Comparison of ENCODE assay signal across 21 cellular contexts in genomic region chr13:32499538-32500210, GRCh38.
"Had no signal": no experiment of that assay in that cellular context is flagged by ENCODE, and none has a peak within 500 bp of the region (broad histone marks: within the 10 kb centered on the region; RNA-seq: fewer than 3 reads in every experiment).

No MANE protein-coding gene starts in this region.

- H3K27ac Mint-ChIP-seq: endodermal cell; nephron progenitor cell; stimulated activated naive B cell treated with anti-CD40 and anti-IgM and Interleukin-4, amounts not matched to agents 10 μg/mL and 1 μg/mL and 100 μg/mL, for 72 hours had no signal

- H3K27me3 Mint-ChIP-seq: naive thymus-derived CD4-positive, alpha-beta T cell; stimulated activated naive B cell treated with anti-CD40 and anti-IgM and Interleukin-4, amounts not matched to agents 10 μg/mL and 1 μg/mL and 100 μg/mL, for 72 hours had no signal

- H3K4me1 Mint-ChIP-seq: nephron progenitor cell had no signal

- H3K4me3 Mint-ChIP-seq: endodermal cell; immature natural killer cell; naive thymus-derived CD4-positive, alpha-beta T cell; nephron progenitor cell; stimulated activated naive B cell treated with anti-CD40 and anti-IgM and Interleukin-4, amounts not matched to agents 10 μg/mL and 1 μg/mL and 100 μg/mL, for 72 hours had no signal

- H3K4me3 ChIP-seq: coronary artery, left ventricle myocardium inferior, lower lobe of right lung, sigmoid colon, skin epidermis, stomach, thoracic aorta, transverse colon had no signal

- H3K9me3 Mint-ChIP-seq: endodermal cell; immature natural killer cell; naive thymus-derived CD4-positive, alpha-beta T cell; nephron progenitor cell had no signal

- DNase-seq: effector CD4-positive, alpha-beta T cell; endodermal cell; erythroblast; foreskin keratinocyte; immature natural killer cell; left ventricle myocardium inferior; lower lobe of right lung; mesenchymal stem cell; naive thymus-derived CD4-positive, alpha-beta T cell; nephron progenitor cell; posterior cingulate gyrus; sigmoid colon; stimulated activated CD4-positive, alpha-beta T cell treated with anti-CD3 and anti-CD28 coated beads, Interleukin-2, amount 100 ng/mL, for 24 hours; stimulated activated CD4-positive, alpha-beta T cell treated with anti-CD3 and anti-CD28 coated beads, Interleukin-4, amount 100 ng/mL, for 4 hours; stimulated activated naive B cell treated with anti-CD40 and anti-IgM and Interleukin-4, amounts not matched to agents 10 μg/mL and 1 μg/mL and 100 μg/mL, for 72 hours; stomach; substantia nigra; transverse colon had no signal

- H3K27ac ChIP-seq: coronary artery, foreskin keratinocyte, left ventricle myocardium inferior, lower lobe of right lung, sigmoid colon, skin epidermis, stomach, thoracic aorta, transverse colon had no signal

- H3K4me1 ChIP-seq: foreskin keratinocyte, sigmoid colon, transverse colon had no signal

- H3K36me3 ChIP-seq: lower lobe of right lung, sigmoid colon, thoracic aorta, transverse colon had no signal

- H3K9me3 ChIP-seq: left ventricle myocardium inferior, lower lobe of right lung, sigmoid colon, stomach, thoracic aorta, transverse colon had no signal

- ATAC-seq: foreskin keratinocyte; lower lobe of right lung; naive thymus-derived CD4-positive, alpha-beta T cell; stimulated activated naive B cell treated with anti-CD40 and anti-IgM and Interleukin-4, amounts not matched to agents 10 μg/mL and 1 μg/mL and 100 μg/mL, for 72 hours had no signal

- H3K27me3 ChIP-seq: foreskin keratinocyte, sigmoid colon, stomach, transverse colon had no signal
